In the genomic region with DNA sequence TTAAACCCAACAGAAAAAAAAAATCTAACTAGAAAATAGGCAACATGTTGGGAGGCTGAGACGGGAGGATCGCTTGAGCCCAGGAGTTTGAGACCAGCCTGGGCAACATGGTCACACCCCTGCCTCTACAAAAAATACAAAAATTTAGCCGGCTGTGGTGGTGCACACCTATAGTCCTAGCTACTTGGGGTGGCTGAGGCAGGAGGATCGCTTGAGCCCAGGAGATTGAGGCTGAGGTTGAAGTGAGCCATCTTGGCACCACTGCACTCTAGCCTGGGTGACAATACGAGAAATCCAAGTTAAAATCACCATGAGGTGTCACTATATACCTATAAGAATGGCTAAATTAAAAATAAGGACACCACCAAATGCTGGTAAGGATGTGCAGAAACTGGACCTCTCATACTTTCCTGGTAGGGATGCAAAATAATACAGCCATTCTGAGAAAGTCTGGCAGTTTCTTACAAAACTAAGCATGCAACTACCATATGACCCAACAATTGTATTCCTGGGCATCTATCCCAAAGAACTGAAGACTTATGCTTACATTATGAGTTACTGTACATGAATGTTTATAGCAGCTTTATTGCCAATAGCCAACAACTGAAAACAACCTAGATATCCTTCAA, we compare ENCODE assay signal across 1 cellular context.
TF ChIP-seq lines count a peak whose summit lies in the region.

No MANE protein-coding gene starts in this region.

TF ChIP-seq in HCT116, 20 proteins besides CTCF, POLR2A, EP300 and RAD21 (continued from another document):
- TF ChIP-seq ATF3 (IDR thresholded peaks at IDR 0.05): no peak
- no peak for TF ChIP-seq ELF1 (IDR thresholded peaks at IDR 0.05; ENCODE audit: borderline replicate concordance, low read depth)
